Comparison of ENCODE assay signal across 21 cellular contexts in the genomic region with DNA sequence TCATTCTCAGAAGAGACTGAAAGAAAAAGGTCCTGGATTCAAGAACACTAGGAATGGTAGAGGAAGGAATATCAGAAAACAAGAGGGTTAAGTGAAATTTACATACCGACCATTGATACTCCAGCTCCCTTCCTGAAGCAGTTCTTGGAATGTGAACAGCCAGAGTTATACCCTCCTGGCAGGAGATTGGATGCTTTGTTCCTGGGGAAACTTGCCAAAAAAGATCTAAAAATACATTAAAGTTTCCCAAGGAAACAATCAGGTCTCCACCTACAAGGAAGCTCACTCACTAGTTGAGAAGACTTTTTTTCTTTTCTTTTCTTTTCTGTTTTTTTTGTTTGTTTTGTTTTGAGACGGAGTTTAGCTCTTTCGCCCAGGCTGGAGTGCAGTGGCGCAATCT.
A peak's percentile ranks its signal among the peaks of the same experiment; 100 is the strongest.
DNase-seq lines count a peak whose midpoint lies in the region; ATAC-seq, FAIRE-seq and TF ChIP-seq lines count a peak whose summit lies in the region.
"Had no signal": no experiment of that assay in that cellular context is flagged by ENCODE, and none has a peak within 500 bp of the region (broad histone marks: within the 10 kb centered on the region; RNA-seq: fewer than 3 reads in every experiment).

No MANE protein-coding gene starts in this region.

- peak overlapping the region; percentile 14 for H2AFZ ChIP-seq in K562 (ENCODE audit: low read depth, low read length)

- no peaks in the 10 kb centered on the region for H3K36me3 ChIP-seq in K562 (ENCODE audit: control insufficient read depth, insufficient read depth, low read length)
- H3K36me3 ChIP-seq: SJSA1 had no signal

- no peak for TF ChIP-seq POLR2A in K562 (conservative IDR thresholded peaks at IDR 0.05)

- H3K4me1 Mint-ChIP-seq in WTC11, result no peaks in the 10 kb centered on the region
- H3K4me1 Mint-ChIP-seq: CD14-positive monocyte had no signal

- in situ Hi-C loops in K562 (cut with MboI), result no loop called here

- no peak for ATAC-seq in K562
- no peak for ATAC-seq in WTC11
- ATAC-seq in GM19328 (IDR thresholded peaks at IDR 0.05; ENCODE audit: unreplicated experiment), result no peak
- ATAC-seq: A549, PC-3 had no signal

- H3K27me3 ChIP-seq in K562 (ENCODE audit: control insufficient read depth in 2 of 2, insufficient read depth in 2 of 2, low read length in 2 of 2), result no peaks in the 10 kb centered on the region
- H3K27me3 ChIP-seq: SJSA1 had no signal

- H3K36me3 Mint-ChIP-seq in WTC11, result no peaks in the 10 kb centered on the region
- H3K36me3 Mint-ChIP-seq: CD14-positive monocyte had no signal

- CTCF ChIA-PET in K562 (lab: Yijun Ruan, JAX; ENCODE audit: low intra/inter-chr PET ratio), result no interaction called here
- CTCF ChIA-PET in WTC11 (lab: Charles Lee), result interaction anchor here (0.5 kb wide), 1 partner anchor 80 kb away, joined by 3 read pairs; no protein-coding TSS in a partner anchor

- H3K79me2 ChIP-seq in K562 (ENCODE audit: control insufficient read depth, insufficient read depth, low read length), result no peaks in the 10 kb centered on the region

- TF ChIP-seq RAD21 in K562 (CRISPR knock-in tag; conservative IDR thresholded peaks at IDR 0.05 in 1 of 2, IDR thresholded peaks at IDR 0.05 in 1 of 2), result no peak

- H3K4me3 ChIP-seq in K562 (no peak overlapping the region), fibroblast of pulmonary artery (replicated peaks; ENCODE audit: low read depth, low read length) (no peak overlapping the region)
- H3K4me3 ChIP-seq: A549, SJSA1 had no signal

- H3K4me2 ChIP-seq in K562 (ENCODE audit: insufficient read depth, low read length), result no peak overlapping the region
- H3K4me2 ChIP-seq: A549 had no signal

- no TSS peak for BruUV-seq in K562 (replicated peaks; lab: Mats Ljungman, UMichigan)

- TF ChIP-seq CTCF in K562 (IDR thresholded peaks at IDR 0.05 in 2 of 3, conservative IDR thresholded peaks at IDR 0.05 in 1 of 3; ENCODE audit: insufficient read depth in 2 of 3, low read depth in 1 of 3, low read length in 3 of 3) (no peak), fibroblast of pulmonary artery (IDR thresholded peaks at IDR 0.05; ENCODE audit: low read length, missing control alignments) (no peak), WTC11 (IDR thresholded peaks at IDR 0.05) (no peak)

- intact Hi-C loops in K562 (cut with micrococcal nuclease), result no loop called here

- TF ChIP-seq EP300 in K562 (IDR thresholded peaks at IDR 0.05; ENCODE audit: low read length), result no peak

- POLR2A ChIA-PET in K562 (lab: Yijun Ruan, JAX), result interaction anchor here (0.5 to 0.8 kb wide), 3 partner anchors 12 to 1348 kb away, joined by 3 to 4 read pairs (median 3); no protein-coding TSS in a partner anchor
- POLR2A ChIA-PET in WTC11 (lab: Charles Lee), result no interaction called here

- FAIRE-seq in K562 (lab: Jason Lieb, UNC), result no peak
- FAIRE-seq: A549, HTR-8/SVneo had no signal

- no peaks in the 10 kb centered on the region; the same call in 1 of the 2 replicates for H3K27me3 Mint-ChIP-seq in WTC11 (ENCODE audit: low read depth)

- DNase-seq in A172 (ENCODE audit: low spot score) (peak; percentile 20), GM04503 (ENCODE audit: low read depth) (peak; percentile 21), K562 (ENCODE audit: extremely low read depth in 1 of 4, low spot score in 3 of 4) (no peak), fibroblast of pulmonary artery (ENCODE audit: low read depth) (peak; percentile 76), NOMO-1 treated with dmso at 0.1 percent for 144 hours (lab: John Stamatoyannopoulos, UW; ENCODE audit: unreplicated experiment) (no peak), WTC11 (ENCODE audit: low spot score) (no peak), NCI-H774 (lab: John Stamatoyannopoulos, UW) (no peak)
- DNase-seq: AML-193, HCEC 1CT, NCI-H1417 treated with DMSO at 0.1 percent for 48 hours, NCI-H2029, NCI-H2171 treated with DMSO at 0.1 percent for 48 hours, NCI-H446 treated with DMSO at 0.1 percent for 48 hours, NCI-H748 treated with DMSO at 0.1 percent for 48 hours, PC-3 had no signal

- no peak overlapping the region for H3K9ac ChIP-seq in K562 (ENCODE audit: insufficient read depth in 1 of 2, low read depth in 2 of 2, low read length in 2 of 2)

- no peaks in the 10 kb centered on the region for H3K9me3 ChIP-seq in K562 (replicated peaks; ENCODE audit: control insufficient read depth, insufficient read depth, low read depth, low read length)
- H3K9me3 ChIP-seq: A549 had no signal

- H3K27ac Mint-ChIP-seq in WTC11, result no peak overlapping the region
- H3K27ac Mint-ChIP-seq: CD14-positive monocyte had no signal

- H3K9me3 Mint-ChIP-seq in WTC11, result peaks cover 16% of the 10 kb centered on the region

- H3K4me3 Mint-ChIP-seq in WTC11, result no peak overlapping the region
- H3K4me3 Mint-ChIP-seq: CD14-positive monocyte had no signal

- 53% methylated on average over 4 of the region's 4 CpGs for WGBS in K562 (ENCODE audit: insufficient coverage, low coverage, missing lambda C conversion rate)

- no peak overlapping the region for H3K27ac ChIP-seq in K562 (ENCODE audit: extremely low read depth, low read depth, low read length)
- H3K27ac ChIP-seq: A549, HL-60, SJSA1 had no signal

- H3K9me1 ChIP-seq in K562 (ENCODE audit: control insufficient read depth, insufficient read depth, low read length), result no peaks in the 10 kb centered on the region

- H3K4me1 ChIP-seq in K562 (replicated peaks in 1 of 2; ENCODE audit: control insufficient read depth in 2 of 2, insufficient read depth in 2 of 2, low read length in 2 of 2), result peaks cover 7 to 19% of the 10 kb centered on the region in 2 experiments; a peak in 4 of 5 replicates
- H3K4me1 ChIP-seq: A549, SJSA1 had no signal

- H4K20me1 ChIP-seq in K562 (replicated peaks; ENCODE audit: control insufficient read depth, insufficient read depth, low read length), result no peaks in the 10 kb centered on the region

TF ChIP-seq in K562, 482 proteins besides CTCF, POLR2A, EP300 and RAD21:
- TF ChIP-seq, protein P1, sequence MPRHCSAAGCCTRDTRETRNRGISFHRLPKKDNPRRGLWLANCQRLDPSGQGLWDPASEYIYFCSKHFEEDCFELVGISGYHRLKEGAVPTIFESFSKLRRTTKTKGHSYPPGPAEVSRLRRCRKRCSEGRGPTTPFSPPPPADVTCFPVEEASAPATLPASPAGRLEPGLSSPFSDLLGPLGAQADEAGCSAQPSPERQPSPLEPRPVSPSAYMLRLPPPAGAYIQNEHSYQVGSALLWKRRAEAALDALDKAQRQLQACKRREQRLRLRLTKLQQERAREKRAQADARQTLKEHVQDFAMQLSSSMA (CRISPR knock-in tag; IDR thresholded peaks at IDR 0.05), result no peak

TF ChIP-seq in WTC11, 78 proteins besides CTCF, POLR2A, EP300 and RAD21 (continues in another document):
- TF ChIP-seq TCF7 (CRISPR knock-in tag; IDR thresholded peaks at IDR 0.05; ENCODE audit: low read depth), result no peak
- no peak for TF ChIP-seq ZNF317 (CRISPR knock-in tag; IDR thresholded peaks at IDR 0.05; ENCODE audit: borderline replicate concordance, low read depth)
- no peak for TF ChIP-seq TP53 (CRISPR knock-in tag; IDR thresholded peaks at IDR 0.05)
- TF ChIP-seq, protein P2, sequence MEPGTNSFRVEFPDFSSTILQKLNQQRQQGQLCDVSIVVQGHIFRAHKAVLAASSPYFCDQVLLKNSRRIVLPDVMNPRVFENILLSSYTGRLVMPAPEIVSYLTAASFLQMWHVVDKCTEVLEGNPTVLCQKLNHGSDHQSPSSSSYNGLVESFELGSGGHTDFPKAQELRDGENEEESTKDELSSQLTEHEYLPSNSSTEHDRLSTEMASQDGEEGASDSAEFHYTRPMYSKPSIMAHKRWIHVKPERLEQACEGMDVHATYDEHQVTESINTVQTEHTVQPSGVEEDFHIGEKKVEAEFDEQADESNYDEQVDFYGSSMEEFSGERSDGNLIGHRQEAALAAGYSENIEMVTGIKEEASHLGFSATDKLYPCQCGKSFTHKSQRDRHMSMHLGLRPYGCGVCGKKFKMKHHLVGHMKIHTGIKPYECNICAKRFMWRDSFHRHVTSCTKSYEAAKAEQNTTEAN (CRISPR knock-in tag; IDR thresholded peaks at IDR 0.05), result no peak
- TF ChIP-seq CREB1 (CRISPR knock-in tag; IDR thresholded peaks at IDR 0.05), result no peak
- TF ChIP-seq, protein P3, sequence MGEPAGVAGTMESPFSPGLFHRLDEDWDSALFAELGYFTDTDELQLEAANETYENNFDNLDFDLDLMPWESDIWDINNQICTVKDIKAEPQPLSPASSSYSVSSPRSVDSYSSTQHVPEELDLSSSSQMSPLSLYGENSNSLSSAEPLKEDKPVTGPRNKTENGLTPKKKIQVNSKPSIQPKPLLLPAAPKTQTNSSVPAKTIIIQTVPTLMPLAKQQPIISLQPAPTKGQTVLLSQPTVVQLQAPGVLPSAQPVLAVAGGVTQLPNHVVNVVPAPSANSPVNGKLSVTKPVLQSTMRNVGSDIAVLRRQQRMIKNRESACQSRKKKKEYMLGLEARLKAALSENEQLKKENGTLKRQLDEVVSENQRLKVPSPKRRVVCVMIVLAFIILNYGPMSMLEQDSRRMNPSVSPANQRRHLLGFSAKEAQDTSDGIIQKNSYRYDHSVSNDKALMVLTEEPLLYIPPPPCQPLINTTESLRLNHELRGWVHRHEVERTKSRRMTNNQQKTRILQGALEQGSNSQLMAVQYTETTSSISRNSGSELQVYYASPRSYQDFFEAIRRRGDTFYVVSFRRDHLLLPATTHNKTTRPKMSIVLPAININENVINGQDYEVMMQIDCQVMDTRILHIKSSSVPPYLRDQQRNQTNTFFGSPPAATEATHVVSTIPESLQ (CRISPR knock-in tag; IDR thresholded peaks at IDR 0.05), result no peak
- no peak for TF ChIP-seq CREM (CRISPR knock-in tag; IDR thresholded peaks at IDR 0.05)
- TF ChIP-seq, protein P4, sequence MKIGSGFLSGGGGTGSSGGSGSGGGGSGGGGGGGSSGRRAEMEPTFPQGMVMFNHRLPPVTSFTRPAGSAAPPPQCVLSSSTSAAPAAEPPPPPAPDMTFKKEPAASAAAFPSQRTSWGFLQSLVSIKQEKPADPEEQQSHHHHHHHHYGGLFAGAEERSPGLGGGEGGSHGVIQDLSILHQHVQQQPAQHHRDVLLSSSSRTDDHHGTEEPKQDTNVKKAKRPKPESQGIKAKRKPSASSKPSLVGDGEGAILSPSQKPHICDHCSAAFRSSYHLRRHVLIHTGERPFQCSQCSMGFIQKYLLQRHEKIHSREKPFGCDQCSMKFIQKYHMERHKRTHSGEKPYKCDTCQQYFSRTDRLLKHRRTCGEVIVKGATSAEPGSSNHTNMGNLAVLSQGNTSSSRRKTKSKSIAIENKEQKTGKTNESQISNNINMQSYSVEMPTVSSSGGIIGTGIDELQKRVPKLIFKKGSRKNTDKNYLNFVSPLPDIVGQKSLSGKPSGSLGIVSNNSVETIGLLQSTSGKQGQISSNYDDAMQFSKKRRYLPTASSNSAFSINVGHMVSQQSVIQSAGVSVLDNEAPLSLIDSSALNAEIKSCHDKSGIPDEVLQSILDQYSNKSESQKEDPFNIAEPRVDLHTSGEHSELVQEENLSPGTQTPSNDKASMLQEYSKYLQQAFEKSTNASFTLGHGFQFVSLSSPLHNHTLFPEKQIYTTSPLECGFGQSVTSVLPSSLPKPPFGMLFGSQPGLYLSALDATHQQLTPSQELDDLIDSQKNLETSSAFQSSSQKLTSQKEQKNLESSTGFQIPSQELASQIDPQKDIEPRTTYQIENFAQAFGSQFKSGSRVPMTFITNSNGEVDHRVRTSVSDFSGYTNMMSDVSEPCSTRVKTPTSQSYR (CRISPR knock-in tag; IDR thresholded peaks at IDR 0.05), result no peak
- TF ChIP-seq KAT7 (CRISPR knock-in tag; IDR thresholded peaks at IDR 0.05; ENCODE audit: borderline replicate concordance), result no peak

Comparison
In these comparisons a context has a peak if more than half of its experiments do, and no peak if none do; other contexts are left out.
1. DNase-seq: peak in A172 (single experiment), GM04503 (single experiment) and fibroblast of pulmonary artery (single experiment); none in K562 (0 of 4), NOMO-1 treated with dmso at 0.1 percent for 144 hours (single experiment), WTC11 (single experiment) and NCI-H774 (single experiment).